11 cellular contexts compared by ENCODE assay signal in genomic region chr20:37308098-37309050, GRCh38. TPM values are rescaled to one million over a fixed set of nuclear protein-coding genes. Genes with fewer than 3 reads are reported as not detected.
DNase-seq lines count a peak whose midpoint lies in the region; ATAC-seq and TF ChIP-seq lines count a peak whose summit lies in the region.
"Had no signal": no experiment of that assay in that cellular context is flagged by ENCODE, and none has a peak within 500 bp of the region (broad histone marks: within the 10 kb centered on the region; RNA-seq: fewer than 3 reads in every experiment).

No MANE protein-coding gene starts in this region.

- H3K56ac ChIP-seq in mesendoderm (ENCODE audit: low read length) = no peak overlapping the region

- no peak for DNase-seq in mesendoderm
- DNase-seq in NCI-H774 (lab: John Stamatoyannopoulos, UW) = no peak
- DNase-seq in NCI-H2227 (lab: John Stamatoyannopoulos, UW; ENCODE audit: unreplicated experiment) = no peak
- no peak for DNase-seq in iPS-NIHi7 (ENCODE audit: extremely low spot score)
- DNase-seq in upper lobe of right lung = no peak

- H4K8ac ChIP-seq in mesendoderm (ENCODE audit: low read depth, low read length) = no peak overlapping the region

- no peak overlapping the region for H2BK15ac ChIP-seq in mesendoderm (replicated peaks; ENCODE audit: low read depth)

- H3K9ac ChIP-seq in mesendoderm (ENCODE audit: low read length) = no peak overlapping the region

- no peak overlapping the region for H3K4me2 ChIP-seq in mesendoderm (ENCODE audit: low read length)

- H3K23ac ChIP-seq in mesendoderm (ENCODE audit: low read length) = peak overlapping the region; percentile 56

- H3K27me3 ChIP-seq in mesendoderm (ENCODE audit: insufficient read depth, low read length, poor library complexity) (no peaks in the 10 kb centered on the region), upper lobe of right lung (no peaks in the 10 kb centered on the region)

- no peak overlapping the region for H3K27ac ChIP-seq in mesendoderm (ENCODE audit: low read depth, low read length)
- H3K27ac ChIP-seq in upper lobe of right lung = no peak overlapping the region

- WGBS in mesendoderm (ENCODE audit: extremely low coverage, insufficient coverage, low lambda C conversion rate) = no CpG with 5 or more reads among the region's 8 CpGs

- no peaks in the 10 kb centered on the region for H3K9me3 ChIP-seq in upper lobe of right lung

- peaks cover 5% of the 10 kb centered on the region for H3K36me3 ChIP-seq in mesendoderm (ENCODE audit: control insufficient read depth, insufficient read depth, low read length)
- H3K36me3 ChIP-seq in upper lobe of right lung = peaks cover 42% of the 10 kb centered on the region

- intact Hi-C loops in upper lobe of right lung (cut with DNase I) = no loop called here

- H3K79me2 ChIP-seq in mesendoderm (ENCODE audit: control insufficient read depth, insufficient read depth, low read length) = peaks cover 6% of the 10 kb centered on the region

- H2AK5ac ChIP-seq in mesendoderm (ENCODE audit: low read length) = no peak overlapping the region

- peaks cover 22% of the 10 kb centered on the region for H3K79me1 ChIP-seq in mesendoderm (ENCODE audit: low read length)

- no peak overlapping the region for H2BK120ac ChIP-seq in mesendoderm (ENCODE audit: low read depth, low read length)

- no peaks in the 10 kb centered on the region for H3K4me1 ChIP-seq in mesendoderm (ENCODE audit: control insufficient read depth, low read depth, low read length)
- peaks cover 22% of the 10 kb centered on the region for H3K4me1 ChIP-seq in upper lobe of right lung

- H2BK5ac ChIP-seq in mesendoderm (ENCODE audit: low read length) = no peak overlapping the region

- H3K4me3 ChIP-seq in mesendoderm (ENCODE audit: low read length) = no peak overlapping the region
- no peak overlapping the region for H3K4me3 ChIP-seq in upper lobe of right lung

- TF ChIP-seq POLR2A in GM18505 (IDR thresholded peaks at IDR 0.05; ENCODE audit: borderline replicate concordance, extremely low read depth, insufficient read depth, insufficient read length) = no peak

- no peak overlapping the region for H3K18ac ChIP-seq in mesendoderm (ENCODE audit: low read length)

- no peak for TF ChIP-seq CTCF in upper lobe of right lung (IDR thresholded peaks at IDR 0.05)

- no peak overlapping the region for H4K5ac ChIP-seq in mesendoderm (ENCODE audit: low read length)

- ATAC-seq in GM18505 (IDR thresholded peaks at IDR 0.05; ENCODE audit: unreplicated experiment) (peak; percentile 76), GM21526 (IDR thresholded peaks at IDR 0.05; ENCODE audit: low FRiP score, unreplicated experiment) (peak; percentile 88), HG03571 (IDR thresholded peaks at IDR 0.05; ENCODE audit: unreplicated experiment) (peak; percentile 73), upper lobe of right lung (no peak)

- no peak overlapping the region for H3K4ac ChIP-seq in mesendoderm (ENCODE audit: low read depth, low read length)

RNA-seq across cellular contexts. Expression of gene MANBAL, which starts 18.9 kb away (rescaled TPM):
- polyA plus RNA-seq in mesendoderm (2013, experiment 1 of 2) = 53.9 TPM
- polyA plus RNA-seq in mesendoderm (2013, experiment 2 of 2) = 53.4 TPM
- 30.8 TPM for total RNA-seq in upper lobe of right lung

RNA-seq across cellular contexts. Expression of gene SRC, which starts 37.6 kb away (rescaled TPM):
- 18.4 TPM for polyA plus RNA-seq in mesendoderm (2013, experiment 1 of 2)
- 19.3 TPM for polyA plus RNA-seq in mesendoderm (2013, experiment 2 of 2)
- total RNA-seq in upper lobe of right lung = 64.0 TPM

RNA-seq across cellular contexts. Expression of gene GHRH, which starts 46.8 kb away (rescaled TPM):
- polyA plus RNA-seq in mesendoderm (2013, experiment 1 of 2) = not detected
- not detected for polyA plus RNA-seq in mesendoderm (2013, experiment 2 of 2)
- total RNA-seq in upper lobe of right lung = not detected
- total RNA-seq: skeletal muscle tissue; T-helper 2 cell treated with Interferon-gamma antibody and Interleukin-4, amounts not matched to agents 100 ng/mL and 5 ng/mL, for 36 hours had no signal
- polyA plus RNA-seq: esophagus had no signal
